ENCODE assay signal across 24 cellular contexts in genomic region chr12:114302117-114302516, GRCh38.
"Had no signal": no experiment of that assay in that cellular context is flagged by ENCODE, and none has a peak within 500 bp of the region (broad histone marks: within the 10 kb centered on the region; RNA-seq: fewer than 3 reads in every experiment).

No MANE protein-coding gene starts in this region.

- H3K27me3 Mint-ChIP-seq: activated CD4-positive, alpha-beta memory T cell treated with anti-CD3 and anti-CD28 coated beads, Interleukin-2, amount 10 ng/mL, durations not matched to agents 7 days and 5 days; activated naive CD4-positive, alpha-beta T cell treated with anti-CD3 and anti-CD28 coated beads, Interleukin-2, amount 10 ng/mL, durations not matched to agents 7 days and 5 days had no signal

- H3K4me3 ChIP-seq: MG63, Peyer's patch, SJCRH30 had no signal

- H3K9me2 ChIP-seq: SK-N-SH had no signal

- H3K4me3 Mint-ChIP-seq: activated CD4-positive, alpha-beta memory T cell treated with anti-CD3 and anti-CD28 coated beads, Interleukin-2, amount 10 ng/mL, durations not matched to agents 7 days and 5 days; activated CD4-positive, alpha-beta T cell treated with anti-CD3 and anti-CD28 coated beads for 36 hours; activated naive CD4-positive, alpha-beta T cell treated with anti-CD3 and anti-CD28 coated beads, Interleukin-2, amount 10 ng/mL, durations not matched to agents 7 days and 5 days; activated naive CD8-positive, alpha-beta T cell treated with anti-CD3 and anti-CD28 coated beads for 36 hours; activated T-cell treated with anti-CD3 and anti-CD28 coated beads, Interleukin-2, amount 50 U/mL, for 72 hours had no signal

- H3K36me3 Mint-ChIP-seq: activated naive CD4-positive, alpha-beta T cell treated with anti-CD3 and anti-CD28 coated beads, Interleukin-2, amount 10 ng/mL, durations not matched to agents 7 days and 5 days; activated naive CD8-positive, alpha-beta T cell treated with anti-CD3 and anti-CD28 coated beads for 36 hours had no signal

- H3K4me2 ChIP-seq: SK-N-SH had no signal

- H3K4me1 ChIP-seq: Peyer's patch, SJCRH30 had no signal

- DNase-seq: activated CD4-positive, alpha-beta memory T cell treated with anti-CD3 and anti-CD28 coated beads, Interleukin-2, amount 10 ng/mL, durations not matched to agents 7 days and 5 days; activated CD4-positive, alpha-beta T cell treated with anti-CD3 and anti-CD28 coated beads for 36 hours; activated CD4-positive, alpha-beta T cell treated with anti-CD3 and anti-CD28 coated beads, Interleukin-2, amount 50 U/mL, for 1 hour; activated gamma-delta T cell treated with Interleukin-2 at 50 U/mL for 16 hours; activated naive CD4-positive, alpha-beta T cell treated with anti-CD3 and anti-CD28 coated beads, Interleukin-2, amount 10 ng/mL, durations not matched to agents 7 days and 5 days; activated naive CD8-positive, alpha-beta T cell treated with anti-CD3 and anti-CD28 coated beads for 36 hours; activated T-cell treated with anti-CD3 and anti-CD28 coated beads, Interleukin-2, amount 50 U/mL, for 72 hours; anterior cingulate cortex; MG63; MV-4-11; NCI-H1092 treated with DMSO at 0.1 percent for 48 hours; NCI-H1436 treated with DMSO at 0.1 percent for 48 hours; NCI-H187; NCI-H2081; NCI-H510A treated with DMSO at 0.1 percent for 48 hours; NCI-H69; Peyer's patch; Right ventricle myocardium superior; SJCRH30; SK-N-SH; T-helper 1 cell had no signal

- H3K36me3 ChIP-seq: MG63, Peyer's patch, SJCRH30 had no signal

- H3K27ac ChIP-seq: Peyer's patch, RWPE1, SJCRH30, VCaP had no signal

- H3K9me3 ChIP-seq: MG63, Peyer's patch, SJCRH30, SK-N-SH had no signal

- ATAC-seq: activated CD4-positive, alpha-beta T cell treated with anti-CD3 and anti-CD28 coated beads for 36 hours; activated T-cell treated with anti-CD3 and anti-CD28 coated beads, Interleukin-2, amount 50 U/mL, for 72 hours had no signal

- H3K9ac ChIP-seq: SK-N-SH had no signal

- H3K4me1 Mint-ChIP-seq: activated CD4-positive, alpha-beta memory T cell treated with anti-CD3 and anti-CD28 coated beads, Interleukin-2, amount 10 ng/mL, durations not matched to agents 7 days and 5 days; activated CD4-positive, alpha-beta T cell treated with anti-CD3 and anti-CD28 coated beads for 36 hours; activated naive CD4-positive, alpha-beta T cell treated with anti-CD3 and anti-CD28 coated beads, Interleukin-2, amount 10 ng/mL, durations not matched to agents 7 days and 5 days; activated naive CD8-positive, alpha-beta T cell treated with anti-CD3 and anti-CD28 coated beads for 36 hours had no signal

- H3K27me3 ChIP-seq: MG63, Peyer's patch, SJCRH30 had no signal

- H3K27ac Mint-ChIP-seq: activated CD4-positive, alpha-beta memory T cell treated with anti-CD3 and anti-CD28 coated beads, Interleukin-2, amount 10 ng/mL, durations not matched to agents 7 days and 5 days; activated CD4-positive, alpha-beta T cell treated with anti-CD3 and anti-CD28 coated beads for 36 hours; activated naive CD4-positive, alpha-beta T cell treated with anti-CD3 and anti-CD28 coated beads, Interleukin-2, amount 10 ng/mL, durations not matched to agents 7 days and 5 days; activated naive CD8-positive, alpha-beta T cell treated with anti-CD3 and anti-CD28 coated beads for 36 hours; activated T-cell treated with anti-CD3 and anti-CD28 coated beads, Interleukin-2, amount 50 U/mL, for 72 hours; activated T-helper 2 cell treated with anti-CD3 and anti-CD28 coated beads, Interferon-gamma antibody, Interleukin-2, Interleukin-4, amounts not matched to agents 10 μg/mL and 5 μg/mL and 100 μg/mL, durations not matched to agents 14 hours and 24 hours and 36 hours had no signal

- H3K9me3 Mint-ChIP-seq: activated CD4-positive, alpha-beta memory T cell treated with anti-CD3 and anti-CD28 coated beads, Interleukin-2, amount 10 ng/mL, durations not matched to agents 7 days and 5 days; activated naive CD4-positive, alpha-beta T cell treated with anti-CD3 and anti-CD28 coated beads, Interleukin-2, amount 10 ng/mL, durations not matched to agents 7 days and 5 days; activated T-helper 2 cell treated with anti-CD3 and anti-CD28 coated beads, Interferon-gamma antibody, Interleukin-2, Interleukin-4, amounts not matched to agents 10 μg/mL and 5 μg/mL and 100 μg/mL, durations not matched to agents 14 hours and 24 hours and 36 hours had no signal
